In genomic region chr10:74799840-74800239, GRCh38 we compare ENCODE assay signal across 11 cellular contexts. TPM values are rescaled to one million over a fixed set of nuclear protein-coding genes. Genes with fewer than 3 reads are reported as not detected.
DNase-seq lines count a peak whose midpoint lies in the region; ATAC-seq and TF ChIP-seq lines count a peak whose summit lies in the region.
"Had no signal": no experiment of that assay in that cellular context is flagged by ENCODE, and none has a peak within 500 bp of the region (broad histone marks: within the 10 kb centered on the region; RNA-seq: fewer than 3 reads in every experiment).

No MANE protein-coding gene starts in this region.

- no peak overlapping the region for H3K4ac ChIP-seq in H9 (ENCODE audit: low read depth, low read length)

- in situ Hi-C loops in ACHN (cut with HindIII; ENCODE audit: low pct_ligation_motif_present, low pct_unique_long_range_greater_than_20kb, low sequenced_read_pairs), result no loop called here

- H3K23ac ChIP-seq in H9 (ENCODE audit: insufficient read length, low read depth, low read length), result no peak overlapping the region

- H3K14ac ChIP-seq in H9 (ENCODE audit: insufficient read depth, low read length), result no peak overlapping the region

- H3K56ac ChIP-seq in H9 (ENCODE audit: insufficient read length, low read depth, low read length), result no peak overlapping the region

- H2BK12ac ChIP-seq in H9 (ENCODE audit: insufficient read length, low read depth, low read length), result no peak overlapping the region

- no peak overlapping the region for H3K18ac ChIP-seq in H9 (ENCODE audit: insufficient read length, low read depth, low read length)

- no peaks in the 10 kb centered on the region for H3K9me3 ChIP-seq in H9 (ENCODE audit: control insufficient read depth, low read depth, low read length)

- no peak overlapping the region for H3K27ac ChIP-seq in H9 (ENCODE audit: insufficient read length, low read depth, low read length)

- H3K4me2 ChIP-seq in H9 (ENCODE audit: insufficient read depth, insufficient read length, low read length), result no peak overlapping the region

- no peak overlapping the region for H2AFZ ChIP-seq in H9 (ENCODE audit: low read length)

- H2BK15ac ChIP-seq in H9 (ENCODE audit: low read depth, low read length), result no peak overlapping the region

- H3K79me2 ChIP-seq in H9 (ENCODE audit: insufficient read depth, low read length), result no peaks in the 10 kb centered on the region

- whole genome bisulfite sequencing in H9 (ENCODE audit: extremely low coverage, insufficient read length, low lambda C conversion rate), result no CpG with 5 or more reads among the region's 6 CpGs

- H3K4me3 Mint-ChIP-seq in stimulated activated effector memory CD8-positive, alpha-beta T cell treated with anti-CD3 and anti-CD28 coated beads, Interleukin-12 subunit alpha, Interleukin-12 subunit beta, amount 100 ng/mL, for 72 hours, result no peak overlapping the region
- H3K4me3 Mint-ChIP-seq in H9, result no peak overlapping the region

- H3K27me3 Mint-ChIP-seq in H9 (ENCODE audit: low read depth), result no peaks in the 10 kb centered on the region

- no peak overlapping the region for H2AK5ac ChIP-seq in H9 (ENCODE audit: insufficient read length, low read length)

- H4K8ac ChIP-seq in H9 (replicated peaks; ENCODE audit: insufficient read length, low read depth, low read length), result no peak overlapping the region

- H3K27me3 ChIP-seq in H9 (ENCODE audit: insufficient read depth, low read length), result no peaks in the 10 kb centered on the region

- no peak overlapping the region for H3K9ac ChIP-seq in H9 (ENCODE audit: extremely low read depth, insufficient read length, low read length)

- no peaks in the 10 kb centered on the region for H3K79me1 ChIP-seq in H9 (ENCODE audit: insufficient read depth, low read depth, low read length, poor library complexity, severe bottlenecking)

- H3T11ph ChIP-seq in H9 (ENCODE audit: low read length), result no peak overlapping the region

- TF ChIP-seq CTCF in epithelial cell of esophagus (IDR thresholded peaks at IDR 0.05; ENCODE audit: insufficient read depth, low read depth, low read length, missing control alignments) (no peak), H9 (conservative IDR thresholded peaks at IDR 0.05) (no peak)

- H3K4me3 ChIP-seq in epithelial cell of esophagus (ENCODE audit: low read length), result no peak overlapping the region

- H2BK20ac ChIP-seq in H9 (ENCODE audit: low read depth, low read length, poor library complexity, severe bottlenecking), result no peak overlapping the region

- H3K4me1 ChIP-seq in H9 (ENCODE audit: insufficient read depth, low read length), result no peaks in the 10 kb centered on the region; the same call in 1 of the 2 replicates

- no peak overlapping the region for H4K5ac ChIP-seq in H9 (ENCODE audit: insufficient read length, low read depth, low read length)

- no peaks in the 10 kb centered on the region for H3K9me3 Mint-ChIP-seq in stimulated activated effector memory CD8-positive, alpha-beta T cell treated with anti-CD3 and anti-CD28 coated beads, Interleukin-12 subunit alpha, Interleukin-12 subunit beta, amount 100 ng/mL, for 72 hours
- H3K9me3 Mint-ChIP-seq in H9, result no peaks in the 10 kb centered on the region

- peaks cover 2% of the 10 kb centered on the region for H4K20me1 ChIP-seq in H9 (ENCODE audit: control insufficient read depth, insufficient read depth, insufficient read length)

- peak; percentile 31 for DNase-seq in activated naive CD4-positive, alpha-beta T cell treated with Interleukin-2 at 50 U/mL for 16 hours
- DNase-seq in activated naive CD4-positive, alpha-beta T cell (lab: John Stamatoyannopoulos, UW), result no peak
- DNase-seq in RPMI7951 (ENCODE audit: low read depth), result peak; percentile 75
- peak; percentile 91 for DNase-seq in epithelial cell of esophagus (ENCODE audit: low read depth)
- DNase-seq in stimulated activated effector memory CD8-positive, alpha-beta T cell treated with anti-CD3 and anti-CD28 coated beads, Interleukin-12 subunit alpha, Interleukin-12 subunit beta, amount 100 ng/mL, for 72 hours (ENCODE audit: low spot score in 2 of 2), result peak in 1 of 2 donors; percentile 54
- DNase-seq in H9, result no peak
- DNase-seq in ACHN, result no peak
- DNase-seq: DMS 273 treated with DMSO at 0.1 percent for 48 hours; NK-92 treated with Interleukin-12 subunit alpha and Interleukin-12 subunit beta, amount 100 ng/mL, for 24 hours had no signal

- no peak overlapping the region for H2BK5ac ChIP-seq in H9 (ENCODE audit: insufficient read length, low read length)

- no peak overlapping the region for H4K91ac ChIP-seq in H9 (ENCODE audit: insufficient read length, low read depth, low read length)

- no peak overlapping the region for H2BK120ac ChIP-seq in H9 (ENCODE audit: low read depth, low read length, poor library complexity, severe bottlenecking)

- ATAC-seq in stimulated activated effector memory CD8-positive, alpha-beta T cell treated with anti-CD3 and anti-CD28 coated beads, Interleukin-12 subunit alpha, Interleukin-12 subunit beta, amount 100 ng/mL, for 72 hours, result peak; percentile 99
- ATAC-seq in HG02759 (IDR thresholded peaks at IDR 0.05; ENCODE audit: unreplicated experiment), result no peak
- ATAC-seq: left lobe of liver had no signal

- no peaks in the 10 kb centered on the region for H3K36me3 Mint-ChIP-seq in stimulated activated effector memory CD8-positive, alpha-beta T cell treated with anti-CD3 and anti-CD28 coated beads, Interleukin-12 subunit alpha, Interleukin-12 subunit beta, amount 100 ng/mL, for 72 hours
- H3K36me3 Mint-ChIP-seq in H9 (ENCODE audit: insufficient read depth in 1 of 3, low read depth in 3 of 3), result no peaks in the 10 kb centered on the region; a peak in 1 of 7 replicates

- peak overlapping the region; percentile 67 for H3K27ac Mint-ChIP-seq in stimulated activated effector memory CD8-positive, alpha-beta T cell treated with anti-CD3 and anti-CD28 coated beads, Interleukin-12 subunit alpha, Interleukin-12 subunit beta, amount 100 ng/mL, for 72 hours
- no peak overlapping the region; a peak in 1 of 7 replicates for H3K27ac Mint-ChIP-seq in H9

- peaks cover 12% of the 10 kb centered on the region for H3K4me1 Mint-ChIP-seq in stimulated activated effector memory CD8-positive, alpha-beta T cell treated with anti-CD3 and anti-CD28 coated beads, Interleukin-12 subunit alpha, Interleukin-12 subunit beta, amount 100 ng/mL, for 72 hours
- H3K4me1 Mint-ChIP-seq in H9, result peaks cover 8 to 11% of the 10 kb centered on the region in 2 experiments

- no peaks in the 10 kb centered on the region for H3K23me2 ChIP-seq in H9 (ENCODE audit: insufficient read length, low read depth, low read length, poor library complexity, severe bottlenecking)

RNA-seq across cellular contexts. Expression of gene KAT6B, which starts 26.6 kb away (rescaled TPM):
- 7.7 and 9.1 TPM in 2 replicates for total RNA-seq in RPMI7951 (2014; rRNA removed; shearing (Covaris generic))
- 34.2 and 35.4 TPM in 2 replicates for total RNA-seq in H9 (2021)

Comparison
In these comparisons a context has a peak if more than half of its experiments do, and no peak if none do; other contexts are left out.
1. DNase-seq: peak in activated naive CD4-positive, alpha-beta T cell treated with Interleukin-2 at 50 U/mL for 16 hours (single experiment), RPMI7951 (single experiment) and epithelial cell of esophagus (single experiment); none in activated naive CD4-positive, alpha-beta T cell (0 of 4), H9 (single experiment) and ACHN (single experiment).